Comparison of ENCODE assay signal across 10 cellular contexts in the genomic region with DNA sequence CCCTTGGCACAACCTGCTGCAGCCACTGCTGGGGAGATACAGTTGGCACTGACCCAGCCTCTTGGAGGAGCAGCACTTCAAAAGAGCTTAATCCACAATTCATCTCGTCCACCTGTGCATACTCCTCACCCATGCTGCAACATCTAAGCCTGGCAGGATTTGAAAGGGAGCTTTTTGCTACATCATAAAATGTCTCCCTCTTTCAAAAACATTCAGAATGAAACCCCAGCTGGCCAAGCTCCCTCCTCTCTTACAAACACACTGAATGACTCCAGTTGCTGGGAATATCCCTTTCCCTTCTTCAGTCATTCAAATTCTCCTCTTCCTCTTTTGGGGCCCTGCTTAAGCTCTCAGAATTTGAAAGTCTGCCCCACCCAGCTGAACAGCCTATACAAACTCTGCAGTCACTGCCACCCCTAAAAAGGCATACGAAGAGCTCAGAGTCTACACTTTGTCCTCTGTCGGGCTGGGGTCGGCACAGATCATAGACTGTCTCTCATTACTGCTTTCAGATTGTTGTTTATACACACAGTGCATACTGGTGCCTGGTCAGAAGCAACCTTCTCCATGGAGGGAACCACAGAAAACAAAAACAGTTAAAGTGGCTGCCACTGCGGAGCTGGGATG. TPM values are rescaled to one million over a fixed set of nuclear protein-coding genes. Genes with fewer than 3 reads are reported as not detected.
DNase-seq lines count a peak whose midpoint lies in the region; ATAC-seq and TF ChIP-seq lines count a peak whose summit lies in the region.
"Had no signal": no experiment of that assay in that cellular context is flagged by ENCODE, and none has a peak within 500 bp of the region (broad histone marks: within the 10 kb centered on the region; RNA-seq: fewer than 3 reads in every experiment).

No MANE protein-coding gene starts in this region.

- no peak overlapping the region for H2BK120ac ChIP-seq in neuronal stem cell (ENCODE audit: low read depth, low read length)

- no peak overlapping the region for H2BK15ac ChIP-seq in neuronal stem cell (ENCODE audit: low read length)

- no peak overlapping the region for H3K4ac ChIP-seq in neuronal stem cell (ENCODE audit: low read length)

- H3K27ac ChIP-seq in naive thymus-derived CD4-positive, alpha-beta T cell (ENCODE audit: low read depth, low read length) = peak overlapping the region; percentile 5
- no peak overlapping the region for H3K27ac ChIP-seq in neuronal stem cell (replicated peaks; ENCODE audit: low read length)
- H3K27ac ChIP-seq: VCaP had no signal

- H3K23ac ChIP-seq in neuronal stem cell (ENCODE audit: low read depth, low read length, poor library complexity) = no peak overlapping the region

- H3K4me3 Mint-ChIP-seq in activated CD8-positive, alpha-beta T cell treated with anti-CD3 and anti-CD28 coated beads for 36 hours = no peak overlapping the region
- no peak overlapping the region for H3K4me3 Mint-ChIP-seq in naive thymus-derived CD4-positive, alpha-beta T cell

- TF ChIP-seq CTCF in activated CD8-positive, alpha-beta T cell treated with anti-CD3 and anti-CD28 coated beads for 36 hours (IDR thresholded peaks at IDR 0.05) = no peak

- H3K18ac ChIP-seq in neuronal stem cell (ENCODE audit: low read length) = no peak overlapping the region

- H2AFZ ChIP-seq in neuronal stem cell (ENCODE audit: low read length) = no peak overlapping the region

- H2BK5ac ChIP-seq in neuronal stem cell (ENCODE audit: low read length) = no peak overlapping the region

- no peak overlapping the region for H3K9ac ChIP-seq in neuronal stem cell (ENCODE audit: low read depth, low read length, poor library complexity)

- POLR2A ChIA-PET in activated CD8-positive, alpha-beta T cell treated with anti-CD3 and anti-CD28 coated beads for 36 hours (lab: Charles Lee) = no interaction called here
- POLR2A ChIA-PET in naive thymus-derived CD4-positive, alpha-beta T cell (lab: Charles Lee) = interaction anchor here (0.7 kb wide), 1 partner anchor 1606 kb away, joined by 3 read pairs; no protein-coding TSS in a partner anchor

- H3K4me2 ChIP-seq in neuronal stem cell (ENCODE audit: insufficient read depth, low read length, poor library complexity, severe bottlenecking) = no peak overlapping the region

- no peaks in the 10 kb centered on the region for H3K9me3 Mint-ChIP-seq in activated CD8-positive, alpha-beta T cell treated with anti-CD3 and anti-CD28 coated beads for 36 hours
- no peaks in the 10 kb centered on the region for H3K9me3 Mint-ChIP-seq in naive thymus-derived CD4-positive, alpha-beta T cell

- peaks cover 0 to 51% (median 17%) of the 10 kb centered on the region in 3 experiments for H3K36me3 ChIP-seq in naive thymus-derived CD4-positive, alpha-beta T cell (ENCODE audit: control insufficient read depth in 2 of 3, insufficient read depth in 3 of 3, low read length in 3 of 3)
- peaks cover 35 to 96% of the 10 kb centered on the region in 2 donors for H3K36me3 ChIP-seq in neuronal stem cell (replicated peaks in 1 of 2; ENCODE audit: control insufficient read depth in 2 of 2, insufficient read depth in 2 of 2, low read length in 2 of 2)

- CTCF ChIA-PET in activated CD8-positive, alpha-beta T cell treated with anti-CD3 and anti-CD28 coated beads for 36 hours (lab: Charles Lee) = interaction anchor here (0.8 to 3.3 kb wide), 5 partner anchors 8 to 184 kb away, joined by 3 to 20 read pairs (median 3); partner anchors contain the start of gene C5orf15
- CTCF ChIA-PET in naive thymus-derived CD4-positive, alpha-beta T cell (lab: Charles Lee) = interaction anchor here (0.8 kb wide), 1 partner anchor 16 kb away, joined by 3 read pairs; no protein-coding TSS in a partner anchor

- H3K36me3 Mint-ChIP-seq in activated CD8-positive, alpha-beta T cell treated with anti-CD3 and anti-CD28 coated beads for 36 hours (ENCODE audit: low read depth) = peaks cover 61% of the 10 kb centered on the region
- peaks cover 0 to 19% (median 3%) of the 10 kb centered on the region in 5 donors for H3K36me3 Mint-ChIP-seq in naive thymus-derived CD4-positive, alpha-beta T cell

- H2AK5ac ChIP-seq in neuronal stem cell (ENCODE audit: low read depth, low read length) = no peak overlapping the region

- no CpG with 5 or more reads among the region's 5 CpGs for WGBS in neuronal stem cell (ENCODE audit: extremely low coverage in 2 of 2, insufficient read length in 2 of 2, insufficient replicate concordance in 1 of 2), 2 donors

- peaks cover 2% of the 10 kb centered on the region for H3K79me1 ChIP-seq in neuronal stem cell (ENCODE audit: low read depth, low read length)

- H3K9me3 ChIP-seq in naive thymus-derived CD4-positive, alpha-beta T cell (ENCODE audit: control insufficient read depth in 2 of 3, low read length in 3 of 3) = no peaks in the 10 kb centered on the region
- no peaks in the 10 kb centered on the region for H3K9me3 ChIP-seq in neuronal stem cell (replicated peaks in 1 of 2; ENCODE audit: control insufficient read depth in 2 of 2, insufficient read depth in 1 of 2, low read depth in 1 of 2, low read length in 2 of 2)

- H3K4me1 ChIP-seq in naive thymus-derived CD4-positive, alpha-beta T cell (ENCODE audit: control insufficient read depth in 2 of 2, insufficient read depth in 2 of 2, low read length in 2 of 2) = no peaks in the 10 kb centered on the region
- H3K4me1 ChIP-seq in neuronal stem cell (ENCODE audit: control insufficient read depth in 2 of 2, insufficient read depth in 1 of 2, low read depth in 1 of 2, low read length in 2 of 2) = no peaks in the 10 kb centered on the region

- no peak overlapping the region for H3K4me3 ChIP-seq in naive thymus-derived CD4-positive, alpha-beta T cell (ENCODE audit: low read length)
- H3K4me3 ChIP-seq in neuronal stem cell (ENCODE audit: low read length in 2 of 2) = no peak overlapping the region

- no peak overlapping the region for H2BK12ac ChIP-seq in neuronal stem cell (ENCODE audit: low read length)

- H4K8ac ChIP-seq in neuronal stem cell (ENCODE audit: low read depth, low read length) = no peak overlapping the region

- no peaks in the 10 kb centered on the region for H3K27me3 Mint-ChIP-seq in activated CD8-positive, alpha-beta T cell treated with anti-CD3 and anti-CD28 coated beads for 36 hours
- no peaks in the 10 kb centered on the region for H3K27me3 Mint-ChIP-seq in naive thymus-derived CD4-positive, alpha-beta T cell

- peak; percentile 25 for DNase-seq in NCI-H2107 treated with DMSO at 0.1 percent for 48 hours (lab: John Stamatoyannopoulos, UW; ENCODE audit: unreplicated experiment)
- no peak for DNase-seq in NCI-H2107 (lab: John Stamatoyannopoulos, UW)
- no peak for DNase-seq in activated CD8-positive, alpha-beta T cell treated with anti-CD3 and anti-CD28 coated beads for 36 hours
- no peak for DNase-seq in naive thymus-derived CD4-positive, alpha-beta T cell
- DNase-seq in NCI-H1048 (lab: John Stamatoyannopoulos, UW) = no peak
- DNase-seq in NCI-H2227 treated with DMSO at 0.1 percent for 48 hours (lab: John Stamatoyannopoulos, UW) = no peak
- DNase-seq in neuronal stem cell (ENCODE audit: low spot score) = no peak
- DNase-seq: 8988T had no signal

- H3K4me1 Mint-ChIP-seq in activated CD8-positive, alpha-beta T cell treated with anti-CD3 and anti-CD28 coated beads for 36 hours (ENCODE audit: low read depth) = peaks cover 16% of the 10 kb centered on the region
- peaks cover 0 to 20% (median 0%) of the 10 kb centered on the region in 7 donors for H3K4me1 Mint-ChIP-seq in naive thymus-derived CD4-positive, alpha-beta T cell

- H3K27ac Mint-ChIP-seq in activated CD8-positive, alpha-beta T cell treated with anti-CD3 and anti-CD28 coated beads for 36 hours = peak overlapping the region; percentile 43
- peak overlapping the region in 7 of 9 donors; percentile 14 to 74 (median 28) for H3K27ac Mint-ChIP-seq in naive thymus-derived CD4-positive, alpha-beta T cell

- no peak overlapping the region for H3K14ac ChIP-seq in neuronal stem cell (ENCODE audit: low read length)

- H3K27me3 ChIP-seq in naive thymus-derived CD4-positive, alpha-beta T cell (ENCODE audit: control insufficient read depth in 2 of 2, insufficient read depth in 2 of 2, low read length in 2 of 2) = no peaks in the 10 kb centered on the region
- no peaks in the 10 kb centered on the region for H3K27me3 ChIP-seq in neuronal stem cell (ENCODE audit: control insufficient read depth in 3 of 3, insufficient read depth in 3 of 3, low read depth in 1 of 3, low read length in 3 of 3)

- ATAC-seq in HG02798 (IDR thresholded peaks at IDR 0.05; ENCODE audit: poor library complexity, unreplicated experiment) = peak; percentile 54
- ATAC-seq in activated CD8-positive, alpha-beta T cell treated with anti-CD3 and anti-CD28 coated beads for 36 hours = peak; percentile 13
- ATAC-seq in naive thymus-derived CD4-positive, alpha-beta T cell = peak; percentile 27

- intact Hi-C loops in activated CD8-positive, alpha-beta T cell treated with anti-CD3 and anti-CD28 coated beads for 36 hours (cut with micrococcal nuclease) = no loop called here
- intact Hi-C loops in naive thymus-derived CD4-positive, alpha-beta T cell (cut with micrococcal nuclease) = no loop called here

- H4K91ac ChIP-seq in neuronal stem cell (ENCODE audit: low read depth, low read length, poor library complexity) = no peak overlapping the region

RNA-seq across cellular contexts. Expression of gene C5orf15, which starts 8.8 kb away (rescaled TPM):
- total RNA-seq in activated CD8-positive, alpha-beta T cell treated with anti-CD3 and anti-CD28 coated beads for 36 hours = 10 to 100 TPM; 27.4 to 30.8 TPM
- 10 to 100 TPM; 11.1 to 33.6 (median 17.9) TPM for total RNA-seq in naive thymus-derived CD4-positive, alpha-beta T cell
- polyA plus RNA-seq in naive thymus-derived CD4-positive, alpha-beta T cell = 10 to 100 TPM; 16.2 to 18.2 TPM
- polyA plus RNA-seq in neuronal stem cell (2013, experiment 1 of 2) = 69.1 TPM
- 68.8 TPM for polyA plus RNA-seq in neuronal stem cell (2013, experiment 2 of 2)

RNA-seq across cellular contexts. Expression of gene VDAC1, which starts 27.5 kb away (rescaled TPM):
- 100 to 1,000 TPM; 481 to 484 TPM for total RNA-seq in activated CD8-positive, alpha-beta T cell treated with anti-CD3 and anti-CD28 coated beads for 36 hours
- total RNA-seq in naive thymus-derived CD4-positive, alpha-beta T cell = 100 to 1,000 TPM in 1 of 5 experiments, 10 to 100 TPM in 4; 37.8 to 259 (median 43.7) TPM
- 10 to 100 TPM; 66.9 to 75.0 TPM for polyA plus RNA-seq in naive thymus-derived CD4-positive, alpha-beta T cell
- 153 TPM for polyA plus RNA-seq in neuronal stem cell (2013, experiment 1 of 2)
- polyA plus RNA-seq in neuronal stem cell (2013, experiment 2 of 2) = 152 TPM
